ENCODE assay signal across 27 cellular contexts in the genomic region with DNA sequence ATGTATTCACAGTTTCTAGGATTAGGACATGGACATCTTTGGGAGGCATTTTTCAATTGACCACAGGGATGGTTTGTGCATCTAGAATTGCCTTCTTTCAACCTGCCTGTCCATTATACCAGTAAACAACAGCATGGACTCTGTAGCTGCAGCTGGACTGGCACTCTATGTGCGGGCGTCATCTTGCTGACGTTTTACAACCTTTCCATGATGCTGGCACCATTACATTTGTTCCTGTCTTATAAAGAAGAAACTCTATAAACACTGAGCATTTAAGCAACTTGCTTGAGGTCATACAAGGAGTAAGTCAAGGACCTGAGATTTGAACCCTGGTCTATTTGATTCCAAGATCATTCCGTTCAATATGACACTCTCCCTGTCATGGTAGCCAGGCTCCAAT.
"Had no signal": no experiment of that assay in that cellular context is flagged by ENCODE, and none has a peak within 500 bp of the region (broad histone marks: within the 10 kb centered on the region; RNA-seq: fewer than 3 reads in every experiment).

No MANE protein-coding gene starts in this region.

- H3K4me3 Mint-ChIP-seq: dendritic cell treated with granulocyte-macrophage colony-stimulating factor and Interleukin-4, amounts not matched to agents 40 ng/mL and 50 ng/mL, for 4 days; effector memory CD8-positive, alpha-beta T cell; endodermal cell; mesothelial cell of epicardium had no signal

- DNase-seq: colonic mucosa; cortex of kidney; effector CD8-positive, alpha-beta T cell; effector memory CD8-positive, alpha-beta T cell; endodermal cell; erythroblast; esophagus squamous epithelium; foreskin fibroblast; foreskin melanocyte; gastrocnemius medialis; glutamatergic neuron; head of caudate nucleus; heart right ventricle; hippocampal formation; left cardiac atrium; left lung; left ventricle myocardium superior; lower lobe of right lung; mesenchymal stem cell; mucosa of descending colon had no signal

- H3K4me1 Mint-ChIP-seq: endodermal cell had no signal

- FAIRE-seq: endometrium, islet of Langerhans, keratinocyte had no signal

- H3K4me1 ChIP-seq: colonic mucosa, left lung, lower lobe of right lung had no signal

- H3K27me3 ChIP-seq: colonic mucosa, esophagus squamous epithelium, gastrocnemius medialis, heart right ventricle, left lung had no signal

- H3K9me3 ChIP-seq: colonic mucosa, esophagus squamous epithelium, gastrocnemius medialis, heart right ventricle, left lung, lower lobe of right lung, mucosa of descending colon had no signal

- ATAC-seq: effector memory CD8-positive, alpha-beta T cell; esophagus mucosa; gastrocnemius medialis; heart right ventricle; left cardiac atrium; left lung; left ventricle myocardium superior; lower lobe of right lung; mucosa of descending colon had no signal

- H3K27ac Mint-ChIP-seq: dendritic cell treated with granulocyte-macrophage colony-stimulating factor and Interleukin-4, amounts not matched to agents 40 ng/mL and 50 ng/mL, for 4 days; effector memory CD8-positive, alpha-beta T cell; endodermal cell; mesothelial cell of epicardium had no signal

- H3K4me3 ChIP-seq: colonic mucosa, esophagus squamous epithelium, gastrocnemius medialis, heart right ventricle, left lung, lower lobe of right lung, mucosa of descending colon had no signal

- H3K36me3 ChIP-seq: colonic mucosa, esophagus squamous epithelium, gastrocnemius medialis, heart right ventricle, left lung, lower lobe of right lung had no signal

- H3K9me3 Mint-ChIP-seq: dendritic cell treated with granulocyte-macrophage colony-stimulating factor and Interleukin-4, amounts not matched to agents 40 ng/mL and 50 ng/mL, for 4 days; effector memory CD8-positive, alpha-beta T cell; endodermal cell; mesothelial cell of epicardium had no signal

- H3K36me3 Mint-ChIP-seq: mesothelial cell of epicardium had no signal

- H3K27ac ChIP-seq: colonic mucosa, epithelial cell of prostate, esophagus squamous epithelium, gastrocnemius medialis, heart right ventricle, left lung, lower lobe of right lung had no signal
